In the genomic region with DNA sequence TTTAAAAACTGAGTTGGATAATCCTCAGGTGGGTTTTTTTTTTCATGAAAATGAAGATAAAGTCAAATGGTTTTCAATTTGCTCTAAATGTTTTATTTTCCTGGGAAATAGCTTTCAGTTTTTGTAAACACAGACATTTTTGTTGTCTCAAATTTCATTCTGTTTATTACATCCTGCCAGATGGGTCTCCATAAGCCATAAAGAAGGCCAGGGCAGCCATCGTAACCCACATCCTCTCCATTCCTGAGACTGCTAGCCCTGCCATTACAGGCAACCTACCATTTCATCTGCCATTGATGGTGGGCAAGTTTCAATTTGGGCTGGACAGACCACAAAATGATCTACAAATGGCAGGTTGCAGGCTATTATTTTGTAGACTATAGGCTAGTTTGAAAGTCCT, we compare ENCODE assay signal across 1 cellular context.
TF ChIP-seq lines count a peak whose summit lies in the region.

No MANE protein-coding gene starts in this region.

TF ChIP-seq in H1, 55 proteins besides CTCF, POLR2A, EP300 and RAD21 (continued from another document):
- TF ChIP-seq, protein P1, sequence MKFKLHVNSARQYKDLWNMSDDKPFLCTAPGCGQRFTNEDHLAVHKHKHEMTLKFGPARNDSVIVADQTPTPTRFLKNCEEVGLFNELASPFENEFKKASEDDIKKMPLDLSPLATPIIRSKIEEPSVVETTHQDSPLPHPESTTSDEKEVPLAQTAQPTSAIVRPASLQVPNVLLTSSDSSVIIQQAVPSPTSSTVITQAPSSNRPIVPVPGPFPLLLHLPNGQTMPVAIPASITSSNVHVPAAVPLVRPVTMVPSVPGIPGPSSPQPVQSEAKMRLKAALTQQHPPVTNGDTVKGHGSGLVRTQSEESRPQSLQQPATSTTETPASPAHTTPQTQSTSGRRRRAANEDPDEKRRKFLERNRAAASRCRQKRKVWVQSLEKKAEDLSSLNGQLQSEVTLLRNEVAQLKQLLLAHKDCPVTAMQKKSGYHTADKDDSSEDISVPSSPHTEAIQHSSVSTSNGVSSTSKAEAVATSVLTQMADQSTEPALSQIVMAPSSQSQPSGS (IDR thresholded peaks at IDR 0.05; ENCODE audit: low read length): no peak
- TF ChIP-seq ZNF274 (IDR thresholded peaks at IDR 0.05; ENCODE audit: borderline replicate concordance, extremely low read depth, low read length): no peak
